10 cellular contexts compared by ENCODE assay signal in the genomic region with DNA sequence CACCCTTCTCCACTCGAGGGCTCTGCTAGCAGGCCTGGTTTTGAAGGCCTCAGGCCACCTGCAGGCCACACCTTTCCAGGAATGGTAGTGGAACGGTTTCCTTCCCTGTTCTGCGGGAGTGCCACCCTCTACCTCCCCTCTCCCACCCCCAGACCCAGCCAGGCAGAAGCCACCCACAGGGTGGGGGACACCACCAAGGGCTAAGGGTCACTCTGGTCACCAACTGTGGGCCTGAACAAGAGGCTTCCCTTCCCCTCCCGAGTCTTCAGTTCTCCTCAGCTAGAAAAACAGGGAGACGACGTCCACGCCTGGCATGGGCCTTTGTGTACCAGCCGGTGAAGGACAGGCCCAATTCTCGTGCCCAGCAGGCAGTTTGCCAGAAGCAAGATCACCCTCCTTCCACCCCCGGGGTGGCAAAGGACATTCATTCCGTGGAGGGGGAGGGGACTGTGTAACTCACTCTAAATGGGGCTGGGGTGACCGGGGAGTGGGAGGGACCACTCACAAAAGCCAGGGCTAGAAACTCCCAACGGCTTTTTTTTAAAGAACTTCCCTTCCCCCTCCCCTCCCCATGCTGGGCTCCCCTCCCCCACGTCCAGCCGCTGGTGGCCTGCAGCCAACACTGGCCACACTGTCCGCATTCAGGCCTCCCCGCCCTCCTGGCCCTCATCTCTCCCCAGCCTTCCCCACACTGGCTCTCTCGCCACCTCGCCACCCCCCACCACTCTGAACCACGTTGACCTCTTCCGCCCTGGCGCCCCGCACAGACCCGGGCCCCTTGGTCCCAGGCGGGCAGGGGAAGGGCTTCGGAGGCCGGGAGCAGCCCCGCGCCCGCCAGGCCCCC. TPM values are rescaled to one million over a fixed set of nuclear protein-coding genes. Genes with fewer than 3 reads are reported as not detected.
DNase-seq lines count a peak whose midpoint lies in the region; ATAC-seq, FAIRE-seq and TF ChIP-seq lines count a peak whose summit lies in the region.
"Had no signal": no experiment of that assay in that cellular context is flagged by ENCODE, and none has a peak within 500 bp of the region (broad histone marks: within the 10 kb centered on the region; RNA-seq: fewer than 3 reads in every experiment).

No MANE protein-coding gene starts in this region.

- no peak overlapping the region for H3K27ac ChIP-seq in PC-3 (ENCODE audit: low read length)
- no peak overlapping the region for H3K27ac ChIP-seq in H1 (ENCODE audit: low read depth, low read length)
- peak overlapping the region; percentile 46 to 71 for H3K27ac ChIP-seq in testis

- peaks cover 10% of the 10 kb centered on the region; the same call in 1 of the 2 replicates for H3K23me2 ChIP-seq in H1 (ENCODE audit: low read depth, low read length)

- H3K4me3 ChIP-seq in PC-3 (ENCODE audit: low read length), result peak overlapping the region; percentile 44; the same call in 1 of the 2 replicates
- peak overlapping the region; percentile 9 to 59 (median 26); a peak in 7 of 8 replicates for H3K4me3 ChIP-seq in H1 (ENCODE audit: extremely low read depth in 1 of 4, insufficient read depth in 2 of 4, low read depth in 3 of 4, low read length in 4 of 4)
- no peak overlapping the region for H3K4me3 ChIP-seq in lower leg skin (ENCODE audit: low read depth, poor library complexity, severe bottlenecking)
- H3K4me3 ChIP-seq in testis, result peak overlapping the region in 1 of 2 donors; percentile 44
- H3K4me3 ChIP-seq: MG63 had no signal

- no peaks in the 10 kb centered on the region for H3K27me3 ChIP-seq in PC-3 (ENCODE audit: low read length)
- peaks cover 59 to 96% (median 86%) of the 10 kb centered on the region in 4 experiments for H3K27me3 ChIP-seq in H1 (replicated peaks in 1 of 4; ENCODE audit: control insufficient read depth in 3 of 4, extremely low read depth in 1 of 4, insufficient read depth in 3 of 4, low read length in 3 of 4)
- H3K27me3 ChIP-seq in testis, result no peaks in the 10 kb centered on the region
- H3K27me3 ChIP-seq: MG63 had no signal

- H3K14ac ChIP-seq in H1 (ENCODE audit: insufficient read length), result no peak overlapping the region

- no peak overlapping the region for H3K56ac ChIP-seq in H1 (replicated peaks; ENCODE audit: insufficient read length, low read depth, low read length)

- H3K4me1 ChIP-seq in PC-3 (ENCODE audit: insufficient read depth, low read length) (peaks cover 18% of the 10 kb centered on the region), H1 (replicated peaks in 1 of 4; ENCODE audit: control insufficient read depth in 3 of 4, insufficient read depth in 4 of 4, low read length in 3 of 4) (peaks cover 3 to 47% (median 23%) of the 10 kb centered on the region in 4 experiments), testis (peaks cover 27% of the 10 kb centered on the region)

- no peak for FAIRE-seq in H1 (lab: Jason Lieb, UNC)

- DNase-seq in PC-3, result no peak
- peak in 1 of 2 experiments; percentile 71 for DNase-seq in H1 (ENCODE audit: low read depth in 1 of 2, low spot score in 2 of 2)
- DNase-seq in lower leg skin (ENCODE audit: low spot score in 2 of 2), result peak; percentile 58 to 94
- peak; percentile 88 for DNase-seq in testis
- DNase-seq in SKM-1 (lab: John Stamatoyannopoulos, UW; ENCODE audit: unreplicated experiment), result no peak
- no peak for DNase-seq in NCI-H2227 treated with DMSO at 0.1 percent for 48 hours (lab: John Stamatoyannopoulos, UW)
- DNase-seq: activated CD4-positive, alpha-beta memory T cell treated with anti-CD3 and anti-CD28 coated beads for 36 hours; MG63 had no signal

- peak overlapping the region; percentile 55 for H3K18ac ChIP-seq in H1 (ENCODE audit: extremely low read depth, low read length)

- peak overlapping the region; percentile 4 for H3K4ac ChIP-seq in H1 (replicated peaks; ENCODE audit: insufficient read length, low read depth, low read length)

- H2BK5ac ChIP-seq in H1 (ENCODE audit: low read depth, low read length), result peak overlapping the region; percentile 66; the same call in 1 of the 2 replicates

- TF ChIP-seq CTCF in PC-3 (conservative IDR thresholded peaks at IDR 0.05; ENCODE audit: low read depth, low read length) (no peak), H1 (IDR thresholded peaks at IDR 0.05; ENCODE audit: control extremely low read depth in 1 of 3, insufficient read depth in 1 of 3, low read depth in 1 of 3, low read length in 3 of 3) (no peak), lower leg skin (IDR thresholded peaks at IDR 0.05) (peak in 1 of 3 donors; percentile 16), testis (IDR thresholded peaks at IDR 0.05) (no peak)

- POLR2A ChIA-PET in PC-3 (lab: Charles Lee; ENCODE audit: unreplicated experiment), result interaction anchor here (0.6 kb wide), 1 partner anchor 314 kb away, joined by 4 read pairs; no protein-coding TSS in a partner anchor
- POLR2A ChIA-PET in H1 (lab: Charles Lee; ENCODE audit: partially characterized antibody), result interaction anchor here (1.1 to 15.2 kb wide), 3 partner anchors 11 to 44 kb away, joined by 3 to 374 read pairs (median 6); no protein-coding TSS in a partner anchor

- peak overlapping the region; percentile 95 for H2AK5ac ChIP-seq in H1 (ENCODE audit: low read depth, low read length)

- H3K36me3 ChIP-seq in PC-3 (ENCODE audit: low read depth, low read length) (peaks cover 14% of the 10 kb centered on the region; the same call in 1 of the 2 replicates), H1 (ENCODE audit: control insufficient read depth in 2 of 4, insufficient read depth in 4 of 4, low read length in 3 of 4) (peaks cover 0 to 4% (median 0%) of the 10 kb centered on the region in 4 experiments; a peak in 2 of 8 replicates), testis (ENCODE audit: low read depth, missing control alignments) (no peaks in the 10 kb centered on the region)

- H3K9ac ChIP-seq in PC-3 (ENCODE audit: low read length), result no peak overlapping the region
- H3K9ac ChIP-seq in H1 (replicated peaks in 1 of 4; ENCODE audit: extremely low read depth in 1 of 4, low read depth in 3 of 4, low read length in 3 of 4), result no peak overlapping the region

- H2AFZ ChIP-seq in PC-3 (ENCODE audit: low read length) (no peak overlapping the region), H1 (ENCODE audit: low read length) (no peak overlapping the region)

- H2BK20ac ChIP-seq in H1 (ENCODE audit: low read length), result peak overlapping the region; percentile 98

- TF ChIP-seq RAD21 in H1 (IDR thresholded peaks at IDR 0.05 in 1 of 2, conservative IDR thresholded peaks at IDR 0.05 in 1 of 2; ENCODE audit: low read depth in 2 of 2, low read length in 2 of 2), result no peak

- H3K9me2 ChIP-seq in PC-3 (replicated peaks; ENCODE audit: low read length), result no peaks in the 10 kb centered on the region

- H4K8ac ChIP-seq in H1 (ENCODE audit: extremely low read depth, insufficient read depth, low read length), result peak overlapping the region; percentile 9; the same call in 1 of the 2 replicates

- H3F3A ChIP-seq in PC-3 (ENCODE audit: low read length, unreplicated experiment), result no peaks in the 10 kb centered on the region

- H4K5ac ChIP-seq in H1 (ENCODE audit: insufficient read length, low read depth, low read length), result no peak overlapping the region

- no peaks in the 10 kb centered on the region for H3K79me1 ChIP-seq in H1 (ENCODE audit: low read depth, low read length)

- peak overlapping the region; percentile 12 for H4K91ac ChIP-seq in H1 (replicated peaks; ENCODE audit: insufficient read length, low read length)

- H3K23ac ChIP-seq in H1 (ENCODE audit: insufficient read length), result no peak overlapping the region

- H2BK12ac ChIP-seq in H1 (ENCODE audit: low read depth, low read length), result peak overlapping the region; percentile 97; the same call in 1 of the 2 replicates

- 13% methylated on average over 19 of the region's 30 CpGs; no CpG with 5 or more reads in 1 of the 2 experiments for WGBS in H1 (ENCODE audit: extremely low coverage in 1 of 2, insufficient coverage in 1 of 2, insufficient read length in 1 of 2, insufficient replicate concordance in 2 of 2, low coverage in 1 of 2, low lambda C conversion rate in 2 of 2, missing lambda C conversion rate in 1 of 2), 2 experiments
- WGBS in lower leg skin, 2 donors, result 47 to 51% methylated on average over 21 to 28 of the region's 30 CpGs
- WGBS in testis, 2 donors, result 19 to 25% methylated on average over 22 to 30 of the region's 30 CpGs

- no peak for TF ChIP-seq EP300 in H1 (IDR thresholded peaks at IDR 0.05; ENCODE audit: borderline replicate concordance in 1 of 2, low read depth in 2 of 2, low read length in 2 of 2)

- CTCF ChIA-PET in PC-3 (lab: Charles Lee), result interaction anchor here (0.5 to 0.7 kb wide), 3 partner anchors 20 to 167 kb away, joined by 3 to 7 read pairs (median 3); no protein-coding TSS in a partner anchor
- CTCF ChIA-PET in H1 (lab: Charles Lee; ENCODE audit: partially characterized antibody), result interaction anchor here (1.0 to 24.7 kb wide), 6 partner anchors 9 to 143 kb away, joined by 3 to 576 read pairs (median 14); partner anchors contain the start of genes CBX4 and CBX8

- H4K20me1 ChIP-seq in PC-3 (ENCODE audit: low read length) (peaks cover 21% of the 10 kb centered on the region), H1 (replicated peaks in 1 of 2; ENCODE audit: control insufficient read depth in 1 of 2, insufficient read depth in 2 of 2, low read length in 2 of 2) (peaks cover 7 to 17% of the 10 kb centered on the region in 2 experiments)

- intact Hi-C loops in PC-3 (cut with micrococcal nuclease) (loop anchor here (10.0 kb wide), 1 partner anchor 87 kb away; no protein-coding TSS in a partner anchor), lower leg skin (cut with DNase I; ENCODE audit: low total_unique reads) (no loop called here), testis (cut with DNase I; ENCODE audit: low total_unique reads) (no loop called here)

- peak overlapping the region; percentile 97 for H2BK15ac ChIP-seq in H1 (ENCODE audit: low read length)

- no peak overlapping the region for H2BK120ac ChIP-seq in H1 (replicated peaks; ENCODE audit: low read depth, low read length)

- TF ChIP-seq POLR2A in H1 (IDR thresholded peaks at IDR 0.05; ENCODE audit: control extremely low read depth in 1 of 2, low read depth in 2 of 2, low read length in 2 of 2), result no peak
- TF ChIP-seq POLR2A in lower leg skin (IDR thresholded peaks at IDR 0.05), result no peak
- no peak for TF ChIP-seq POLR2A in testis (IDR thresholded peaks at IDR 0.05)

- no peaks in the 10 kb centered on the region for H3K9me3 ChIP-seq in PC-3 (ENCODE audit: low read length)
- H3K9me3 ChIP-seq in H1 (ENCODE audit: insufficient read depth in 2 of 2, low read depth in 1 of 2, low read length in 1 of 2), result no peaks in the 10 kb centered on the region; a peak in 1 of 4 replicates
- H3K9me3 ChIP-seq in testis, result no peaks in the 10 kb centered on the region
- H3K9me3 ChIP-seq: MG63 had no signal

- ATAC-seq in PC-3 (peak; percentile 11), GM21528 (IDR thresholded peaks at IDR 0.05; ENCODE audit: low FRiP score, unreplicated experiment) (no peak), GM21423 (IDR thresholded peaks at IDR 0.05; ENCODE audit: unreplicated experiment) (no peak)

- BruUV-seq in PC-3 (replicated peaks; lab: Mats Ljungman, UMichigan), result no TSS peak

- peaks cover 14% of the 10 kb centered on the region for H3K79me2 ChIP-seq in PC-3 (ENCODE audit: low read length)
- H3K79me2 ChIP-seq in H1 (ENCODE audit: control insufficient read depth in 1 of 2, insufficient read depth in 2 of 2, low read length in 2 of 2), result no peaks in the 10 kb centered on the region

- H3K4me2 ChIP-seq in PC-3 (ENCODE audit: low read length) (peak overlapping the region; percentile 63), H1 (ENCODE audit: insufficient read depth in 1 of 2, low read depth in 2 of 2, low read length in 2 of 2) (peak overlapping the region; percentile 76 to 82)

RNA-seq across cellular contexts. Expression of gene CBX4, which starts 7.7 kb away (rescaled TPM):
- total RNA-seq in PC-3 (2014; rRNA removed) (53.5 and 75.4 TPM in 2 replicates), lower leg skin (10 to 100 TPM; 30.2 to 35.6 (median 32.2) TPM), testis (10 to 100 TPM; 23.5 to 35.9 TPM)
- total RNA-seq in H1 (2021; fragmentation: NEBNext Ultra II Directional; extraction: Animal tissue kit (Norgen Biotek cat#: 25700)), result 3.2 and 4.0 TPM in 2 replicates
- polyA plus RNA-seq in H1 (2011; rRNA removed) (1.8 and 3.6 TPM in 2 replicates), testis (ENCODE audit: insufficient read depth, low read depth, low replicate concordance) (11.5 TPM)
- 3.5 TPM for polyA plus RNA-seq in H1 (2011; cell fraction: cytosol; rRNA removed)
- 5.3 TPM for polyA plus RNA-seq in H1 (2011; cell fraction: nucleus; rRNA removed)
- 0.79 to 2.9 TPM (median 2.4 TPM) in 4 replicates for polyA plus RNA-seq in H1 (2012, experiment 1 of 2)
- 1.8 TPM for polyA plus RNA-seq in H1 (2012, experiment 2 of 2)
- polyA plus RNA-seq in H1 (2013, experiment 1 of 2), result 2.0 TPM
- polyA plus RNA-seq in H1 (2013, experiment 2 of 2), result 1.9 TPM
- polyA minus RNA-seq in H1 (2011; rRNA and poly(A)+ RNA removed), result 1.9 and 3.6 TPM in 2 replicates
- 13.8 TPM for polyA minus RNA-seq in H1 (2011; cell fraction: cytosol; rRNA and poly(A)+ RNA removed)
- 6.5 TPM for polyA minus RNA-seq in H1 (2011; cell fraction: nucleus; rRNA and poly(A)+ RNA removed)

RNA-seq across cellular contexts. Expression of gene CBX8, which starts 34.7 kb away (rescaled TPM):
- total RNA-seq in PC-3 (2014; rRNA removed) (11.3 and 12.8 TPM in 2 replicates), lower leg skin (1 to 10 TPM; 1.9 to 4.7 (median 4.2) TPM), testis (10 to 100 TPM; 13.9 to 22.4 TPM)
- total RNA-seq in H1 (2021; fragmentation: NEBNext Ultra II Directional; extraction: Animal tissue kit (Norgen Biotek cat#: 25700)), result 1.5 and 2.1 TPM in 2 replicates
- polyA plus RNA-seq in H1 (2011; rRNA removed) (0.09 and 0.31 TPM in 2 replicates), testis (ENCODE audit: insufficient read depth, low read depth, low replicate concordance) (13.8 TPM)
- 0.28 TPM for polyA plus RNA-seq in H1 (2011; cell fraction: cytosol; rRNA removed)
- polyA plus RNA-seq in H1 (2011; cell fraction: nucleus; rRNA removed), result 0.33 TPM
- polyA plus RNA-seq in H1 (2012, experiment 1 of 2), result 0.50 to 1.6 TPM (median 1.2 TPM) in 4 replicates
- polyA plus RNA-seq in H1 (2012, experiment 2 of 2), result 1.0 TPM
- 0.30 TPM for polyA plus RNA-seq in H1 (2013, experiment 1 of 2)
- polyA plus RNA-seq in H1 (2013, experiment 2 of 2), result 0.55 TPM
- polyA minus RNA-seq in H1 (2011; rRNA and poly(A)+ RNA removed), result 0.13 TPM in 1 of 2 replicates, not detected in the other
- 0.29 TPM for polyA minus RNA-seq in H1 (2011; cell fraction: cytosol; rRNA and poly(A)+ RNA removed)
- polyA minus RNA-seq in H1 (2011; cell fraction: nucleus; rRNA and poly(A)+ RNA removed), result 0.30 TPM

RNA-seq across cellular contexts. Expression of gene CBX2, which starts 53.6 kb away (rescaled TPM):
- 39.2 and 43.9 TPM in 2 replicates for total RNA-seq in PC-3 (2014; rRNA removed)
- total RNA-seq in H1 (2021; fragmentation: NEBNext Ultra II Directional; extraction: Animal tissue kit (Norgen Biotek cat#: 25700)), result 83.9 and 85.9 TPM in 2 replicates
- polyA plus RNA-seq in H1 (2011; rRNA removed), result 64.3 and 86.5 TPM in 2 replicates
- 76.8 TPM for polyA plus RNA-seq in H1 (2011; cell fraction: cytosol; rRNA removed)
- polyA plus RNA-seq in H1 (2011; cell fraction: nucleus; rRNA removed), result 109 TPM
- 48.6 to 73.4 TPM (median 65.8 TPM) in 4 replicates for polyA plus RNA-seq in H1 (2012, experiment 1 of 2)
- 53.8 TPM for polyA plus RNA-seq in H1 (2012, experiment 2 of 2)
- 40.5 TPM for polyA plus RNA-seq in H1 (2013, experiment 1 of 2)
- 39.5 TPM for polyA plus RNA-seq in H1 (2013, experiment 2 of 2)
- polyA minus RNA-seq in H1 (2011; rRNA and poly(A)+ RNA removed), result 45.5 and 56.4 TPM in 2 replicates
- polyA minus RNA-seq in H1 (2011; cell fraction: cytosol; rRNA and poly(A)+ RNA removed), result 70.0 TPM
- polyA minus RNA-seq in H1 (2011; cell fraction: nucleus; rRNA and poly(A)+ RNA removed), result 61.7 TPM
- 1 to 10 TPM; 1.9 to 3.8 (median 3.1) TPM for total RNA-seq in lower leg skin
- 10 to 100 TPM; 27.1 to 30.7 TPM for total RNA-seq in testis
- polyA plus RNA-seq in testis (ENCODE audit: insufficient read depth, low read depth, low replicate concordance), result 19.4 TPM

Comparison
In these comparisons a context has a peak if more than half of its experiments do, and no peak if none do; other contexts are left out.
1. DNase-seq: peak in lower leg skin (2 of 2) and testis (single experiment); none in PC-3 (single experiment), SKM-1 (single experiment) and NCI-H2227 treated with DMSO at 0.1 percent for 48 hours (single experiment).
2. H3K27ac ChIP-seq: peak in testis (2 of 2); none in PC-3 (single experiment) and H1 (single experiment).